ENCODE assay signal across 10 cellular contexts in the genomic region with DNA sequence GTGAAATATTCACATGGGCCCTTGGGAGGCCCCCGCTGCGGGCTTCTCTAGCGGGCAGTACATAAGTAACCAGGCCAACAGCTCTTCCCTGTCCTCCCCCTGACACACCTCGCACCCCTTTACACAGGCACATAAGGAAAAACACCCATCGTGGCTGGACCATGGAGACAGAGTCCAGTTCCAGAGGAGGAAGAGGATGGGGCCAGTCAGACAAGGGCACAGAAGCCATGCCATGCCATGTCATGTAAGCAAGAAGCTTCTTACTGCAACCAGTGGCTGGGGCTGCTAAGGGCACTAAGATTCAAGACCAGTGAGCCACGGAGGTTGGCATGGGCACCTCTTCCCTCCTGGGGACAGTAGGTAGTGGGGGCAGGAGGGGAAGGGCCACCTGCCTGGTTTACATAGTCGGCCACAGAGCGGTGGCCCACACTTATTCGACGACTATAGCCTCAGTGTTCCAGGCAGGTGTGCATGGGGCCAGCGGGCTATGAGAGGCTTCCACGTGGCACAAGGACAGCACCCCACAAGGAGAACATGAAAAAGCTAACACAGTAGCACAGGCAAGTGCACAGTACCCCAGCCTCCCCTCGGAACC. TPM values are rescaled to one million over a fixed set of nuclear protein-coding genes. Genes with fewer than 3 reads are reported as not detected.
A peak's percentile ranks its signal among the peaks of the same experiment; 100 is the strongest.
DNase-seq lines count a peak whose midpoint lies in the region; ATAC-seq, FAIRE-seq and TF ChIP-seq lines count a peak whose summit lies in the region.
"Had no signal": no experiment of that assay in that cellular context is flagged by ENCODE, and none has a peak within 500 bp of the region (broad histone marks: within the 10 kb centered on the region; RNA-seq: fewer than 3 reads in every experiment).

No MANE protein-coding gene starts in this region.

- H4K5ac ChIP-seq in H9 (ENCODE audit: insufficient read length, low read depth, low read length) = no peak overlapping the region

- TF ChIP-seq EP300 in HepG2 (IDR thresholded peaks at IDR 0.05; ENCODE audit: low read depth in 2 of 2, low read length in 2 of 2) (no peak), HepG2 (CRISPR knock-in tag; IDR thresholded peaks at IDR 0.05; ENCODE audit: borderline replicate concordance) (no peak)

- TF ChIP-seq POLR2A in HepG2 (IDR thresholded peaks at IDR 0.05; ENCODE audit: insufficient read depth in 1 of 2, low read depth in 2 of 2, low read length in 2 of 2) = no peak

- H3K23me2 ChIP-seq in H9 (ENCODE audit: insufficient read length, low read depth, low read length, poor library complexity, severe bottlenecking) = peaks cover 11% of the 10 kb centered on the region

- no peak overlapping the region for H4K8ac ChIP-seq in H9 (replicated peaks; ENCODE audit: insufficient read length, low read depth, low read length)

- no peak overlapping the region for H3K27ac ChIP-seq in BLaER1
- no peak overlapping the region for H3K27ac ChIP-seq in H9 (ENCODE audit: insufficient read length, low read depth, low read length)
- H3K27ac ChIP-seq in VCaP = peak overlapping the region; percentile 78; the same call in 1 of the 2 replicates
- no peak overlapping the region for H3K27ac ChIP-seq in HepG2 (ENCODE audit: extremely low read length, insufficient read depth, low read length)
- no peak overlapping the region for H3K27ac ChIP-seq in SJCRH30
- H3K27ac ChIP-seq in psoas muscle = no peak overlapping the region
- H3K27ac ChIP-seq: upper lobe of right lung had no signal

- H3K4me3 Mint-ChIP-seq in H9 = peak overlapping the region; percentile 14 to 82; a peak in 4 of 5 replicates

- TF ChIP-seq RAD21 in HepG2 (CRISPR knock-in tag; IDR thresholded peaks at IDR 0.05) = no peak

- H2BK120ac ChIP-seq in H9 (ENCODE audit: low read depth, low read length, poor library complexity, severe bottlenecking) = no peak overlapping the region

- no peak overlapping the region for H2BK15ac ChIP-seq in H9 (ENCODE audit: low read depth, low read length)

- no peaks in the 10 kb centered on the region for H3K79me1 ChIP-seq in H9 (ENCODE audit: insufficient read depth, low read depth, low read length, poor library complexity, severe bottlenecking)

- no peak overlapping the region for H2BK5ac ChIP-seq in H9 (ENCODE audit: insufficient read length, low read length)

- peak overlapping the region; percentile 98 for H3K4me2 ChIP-seq in BLaER1
- peak overlapping the region; percentile 50 for H3K4me2 ChIP-seq in H9 (ENCODE audit: insufficient read depth, insufficient read length, low read length)
- H3K4me2 ChIP-seq in HepG2 (ENCODE audit: low read depth, low read length) = peak overlapping the region; percentile 97

- TF ChIP-seq CTCF in H9 (conservative IDR thresholded peaks at IDR 0.05) (no peak), VCaP (conservative IDR thresholded peaks at IDR 0.05) (no peak), HepG2 (CRISPR knock-in tag; IDR thresholded peaks at IDR 0.05) (no peak), psoas muscle (IDR thresholded peaks at IDR 0.05) (no peak)

- H3K36me3 Mint-ChIP-seq in H9 (ENCODE audit: insufficient read depth in 1 of 3, low read depth in 3 of 3) = no peaks in the 10 kb centered on the region

- H3K4me1 Mint-ChIP-seq in H9 = peaks cover 13 to 15% of the 10 kb centered on the region in 2 experiments

- no peak for DNase-seq in H9
- DNase-seq in HepG2 (ENCODE audit: low spot score) = no peak
- DNase-seq in SIG-M5 treated with dmso at 0.1 percent for 504 hours (lab: John Stamatoyannopoulos, UW; ENCODE audit: unreplicated experiment) = no peak
- DNase-seq in SJCRH30 = no peak
- no peak for DNase-seq in psoas muscle

- H4K20me1 ChIP-seq in BLaER1 (peaks cover 5% of the 10 kb centered on the region; the same call in 1 of the 2 replicates), H9 (ENCODE audit: control insufficient read depth, insufficient read depth, insufficient read length) (no peaks in the 10 kb centered on the region), HepG2 (ENCODE audit: insufficient read depth, low read length) (no peaks in the 10 kb centered on the region)

- in situ Hi-C loops in HepG2 (cut with HindIII; ENCODE audit: extremely low pct_ligation_motif_present, low pct_unique_long_range_greater_than_20kb) = loop anchor here (5.0 kb wide), 2 partner anchors 249 to 394 kb away; no protein-coding TSS in a partner anchor

- H3K9me3 ChIP-seq in BLaER1 (no peaks in the 10 kb centered on the region), H9 (ENCODE audit: control insufficient read depth, low read depth, low read length) (no peaks in the 10 kb centered on the region), HepG2 (ENCODE audit: low read length) (no peaks in the 10 kb centered on the region), SJCRH30 (replicated peaks) (no peaks in the 10 kb centered on the region), psoas muscle (no peaks in the 10 kb centered on the region)
- H3K9me3 ChIP-seq: upper lobe of right lung had no signal

- no peak overlapping the region for H3K18ac ChIP-seq in H9 (ENCODE audit: insufficient read length, low read depth, low read length)

- no peak overlapping the region for H3K27ac Mint-ChIP-seq in H9

- no peaks in the 10 kb centered on the region for H3K79me2 ChIP-seq in H9 (ENCODE audit: insufficient read depth, low read length)
- H3K79me2 ChIP-seq in HepG2 (ENCODE audit: insufficient read depth, low read length) = no peaks in the 10 kb centered on the region

- no peak overlapping the region for H2BK12ac ChIP-seq in H9 (ENCODE audit: insufficient read length, low read depth, low read length)

- no peak overlapping the region for H4K91ac ChIP-seq in H9 (ENCODE audit: insufficient read length, low read depth, low read length)

- no peak overlapping the region for H3K23ac ChIP-seq in H9 (ENCODE audit: insufficient read length, low read depth, low read length)

- H3K4me3 ChIP-seq in BLaER1 (no peak overlapping the region), HepG2 (replicated peaks in 1 of 3; ENCODE audit: insufficient read depth in 1 of 3, low read depth in 2 of 3, low read length in 3 of 3) (peak overlapping the region in 1 of 3 experiments; percentile 77; a peak in 2 of 6 replicates), SJCRH30 (no peak overlapping the region), psoas muscle (no peak overlapping the region)

- H3K4me1 ChIP-seq in BLaER1 = peaks cover 18% of the 10 kb centered on the region
- no peaks in the 10 kb centered on the region; the same call in 1 of the 2 replicates for H3K4me1 ChIP-seq in H9 (ENCODE audit: insufficient read depth, low read length)
- peaks cover 28% of the 10 kb centered on the region for H3K4me1 ChIP-seq in HepG2 (ENCODE audit: insufficient read depth, low read length)
- 0 out of 2 replicates have a peak, but pooled peaks cover 3% of the 10 kb centered on the region for H3K4me1 ChIP-seq in SJCRH30
- H3K4me1 ChIP-seq in psoas muscle = no peaks in the 10 kb centered on the region

- intact Hi-C loops in HepG2 (cut with micrococcal nuclease; ENCODE audit: unreplicated experiment) = loop anchor here (1.0 to 5.0 kb wide), 2 partner anchors 244 to 259 kb away; a partner anchor contains a TSS
- intact Hi-C loops in psoas muscle (cut with DNase I) = loop anchor here (2.0 to 10.0 kb wide), 2 partner anchors 66 to 582 kb away; a partner anchor contains a TSS

- H3K9me3 Mint-ChIP-seq in H9 = no peaks in the 10 kb centered on the region

- H2AFZ ChIP-seq in H9 (ENCODE audit: low read length) = no peak overlapping the region
- H2AFZ ChIP-seq in HepG2 (ENCODE audit: low read length) = no peak overlapping the region

- POLR2A ChIA-PET in HepG2 (lab: Yijun Ruan, JAX) = no interaction called here

- FAIRE-seq in HepG2 (lab: Jason Lieb, UNC) = no peak

- WGBS in H9 (ENCODE audit: extremely low coverage, insufficient read length, low lambda C conversion rate) = no CpG with 5 or more reads among the region's 13 CpGs
- WGBS in HepG2 (ENCODE audit: low lambda C conversion rate) = 64% methylated on average over 5 of the region's 13 CpGs
- WGBS in psoas muscle, 3 donors = 50 to 53% (median 52%) methylated on average over 13 of the region's 13 CpGs

- no peak overlapping the region for H3K4ac ChIP-seq in H9 (ENCODE audit: low read depth, low read length)

- H2BK20ac ChIP-seq in H9 (ENCODE audit: low read depth, low read length, poor library complexity, severe bottlenecking) = no peak overlapping the region

- no peak overlapping the region for H3K14ac ChIP-seq in H9 (ENCODE audit: insufficient read depth, low read length)

- BruUV-seq in HepG2 (replicated peaks; lab: Mats Ljungman, UMichigan) = no TSS peak

- no peaks in the 10 kb centered on the region for H3K27me3 ChIP-seq in BLaER1
- no peaks in the 10 kb centered on the region; the same call in 1 of the 2 replicates for H3K27me3 ChIP-seq in H9 (ENCODE audit: insufficient read depth, low read length)
- H3K27me3 ChIP-seq in HepG2 (ENCODE audit: control insufficient read depth in 1 of 2, insufficient read depth in 2 of 2, low read length in 2 of 2) = peaks cover 0 to 26% of the 10 kb centered on the region in 2 experiments; a peak in 4 of 5 replicates
- peaks cover 7% of the 10 kb centered on the region; the same call in 1 of the 2 replicates for H3K27me3 ChIP-seq in SJCRH30
- H3K27me3 ChIP-seq in psoas muscle (ENCODE audit: insufficient read depth in 3 of 3, low read length in 2 of 3) = peaks cover 0 to 4% (median 1%) of the 10 kb centered on the region in 3 donors
- H3K27me3 ChIP-seq: upper lobe of right lung had no signal

- H3K36me3 ChIP-seq in BLaER1 (no peaks in the 10 kb centered on the region), HepG2 (replicated peaks in 1 of 2; ENCODE audit: control insufficient read depth in 1 of 2, insufficient read depth in 2 of 2, low read length in 2 of 2) (no peaks in the 10 kb centered on the region), SJCRH30 (no peaks in the 10 kb centered on the region), psoas muscle (ENCODE audit: insufficient read depth in 1 of 2, low read depth in 1 of 2) (no peaks in the 10 kb centered on the region)
- H3K36me3 ChIP-seq: upper lobe of right lung had no signal

- no peak overlapping the region for H3T11ph ChIP-seq in H9 (ENCODE audit: low read length)

- CTCF ChIA-PET in HepG2 (lab: Yijun Ruan, JAX; ENCODE audit: low intra/inter-chr PET ratio, low total read pairs) = interaction anchor here (1.0 to 3.5 kb wide), 6 partner anchors 66 to 258 kb away, joined by 3 to 41 read pairs (median 18); a partner anchor contains a TSS

- no peak overlapping the region for H2AK5ac ChIP-seq in H9 (ENCODE audit: insufficient read length, low read length)

- H3K56ac ChIP-seq in H9 (ENCODE audit: insufficient read length, low read depth, low read length) = no peak overlapping the region

- no peak overlapping the region; the same call in 1 of the 2 replicates for H3K9ac ChIP-seq in BLaER1
- no peak overlapping the region for H3K9ac ChIP-seq in H9 (ENCODE audit: extremely low read depth, insufficient read length, low read length)
- no peak overlapping the region for H3K9ac ChIP-seq in HepG2 (ENCODE audit: insufficient read depth, low read depth, low read length)

- peak; percentile 21 for ATAC-seq in HepG2
- ATAC-seq in HG02571 (IDR thresholded peaks at IDR 0.05; ENCODE audit: unreplicated experiment) = no peak
- no peak for ATAC-seq in psoas muscle

- H3K27me3 Mint-ChIP-seq in H9 (ENCODE audit: low read depth) = peaks cover 19% of the 10 kb centered on the region

RNA-seq across cellular contexts. Expression of a gene that starts 5.7 kb away (rescaled TPM):
- 1.7 and 2.3 TPM in 2 replicates for total RNA-seq in H9 (2021)
- 0.66 and 0.86 TPM in 2 replicates for total RNA-seq in HepG2 (2016; rRNA removed; fragmentation: Illumina TruSeq; extraction: Trizol)
- 0.30 and 0.62 TPM in 2 replicates for total RNA-seq in HepG2 (2016; cell fraction: cytosol; rRNA removed; fragmentation: Illumina TruSeq; extraction: Trizol; ENCODE audit: low read depth)
- total RNA-seq in HepG2 (2016; cell fraction: insoluble cytoplasmic fraction; rRNA removed; fragmentation: Illumina TruSeq; extraction: Trizol) = 0.43 and 0.71 TPM in 2 replicates
- 0.65 and 0.74 TPM in 2 replicates for total RNA-seq in HepG2 (2016; cell fraction: membrane; rRNA removed; fragmentation: Illumina TruSeq; extraction: Trizol)
- total RNA-seq in HepG2 (2016; cell fraction: nucleus; rRNA removed; fragmentation: Illumina TruSeq; extraction: Trizol) = 0.40 and 0.66 TPM in 2 replicates
- 0.92 and 1.4 TPM in 2 replicates for polyA plus RNA-seq in HepG2 (2011; rRNA removed)
- 0.98 and 1.0 TPM in 2 replicates for polyA plus RNA-seq in HepG2 (2011; cell fraction: cytosol; rRNA removed)
- polyA plus RNA-seq in HepG2 (2011; cell fraction: nucleus; rRNA removed) = 1.5 and 1.8 TPM in 2 replicates
- polyA plus RNA-seq in HepG2 (2012) = 0.54 and 0.73 TPM in 2 replicates
- polyA plus RNA-seq in HepG2 (2016; cell fraction: cytosol; fragmentation: Illumina TruSeq; extraction: Trizol; ENCODE audit: low read depth) = 0.26 and 0.61 TPM in 2 replicates
- polyA plus RNA-seq in HepG2 (2016; cell fraction: insoluble cytoplasmic fraction; fragmentation: Illumina TruSeq; extraction: Trizol; ENCODE audit: low read depth) = 0.66 and 0.83 TPM in 2 replicates
- 0.36 and 0.45 TPM in 2 replicates for polyA plus RNA-seq in HepG2 (2016; cell fraction: membrane; fragmentation: Illumina TruSeq; extraction: Trizol; ENCODE audit: low read depth)
- 0.64 and 0.93 TPM in 2 replicates for polyA plus RNA-seq in HepG2 (2016; cell fraction: nucleus; fragmentation: Illumina TruSeq; extraction: Trizol; ENCODE audit: insufficient read depth, low read depth)
- polyA minus RNA-seq in HepG2 (2011; rRNA and poly(A)+ RNA removed; ENCODE audit: low replicate concordance) = 1.6 and 8.2 TPM in 2 replicates
- polyA minus RNA-seq in HepG2 (2011; cell fraction: cytosol; rRNA and poly(A)+ RNA removed) = 0.99 TPM in 1 of 2 replicates, not detected in the other
- polyA minus RNA-seq in HepG2 (2011; cell fraction: nucleus; rRNA and poly(A)+ RNA removed) = 0.39 and 0.87 TPM in 2 replicates
- not detected in 2 replicates for total RNA-seq in SJCRH30 (2014; rRNA removed; shearing (Covaris generic))
- total RNA-seq in psoas muscle = 1 to 10 TPM in 2 of 4 donors, under 1 TPM in 2; 0.61 to 5.0 (median 2.2) TPM
- polyA plus RNA-seq in psoas muscle = under 1 TPM; 0.14 to 0.24 (median 0.18) TPM
- total RNA-seq: dermis microvascular lymphatic vessel endothelial cell had no signal
